10 cellular contexts compared by ENCODE assay signal in the genomic region with DNA sequence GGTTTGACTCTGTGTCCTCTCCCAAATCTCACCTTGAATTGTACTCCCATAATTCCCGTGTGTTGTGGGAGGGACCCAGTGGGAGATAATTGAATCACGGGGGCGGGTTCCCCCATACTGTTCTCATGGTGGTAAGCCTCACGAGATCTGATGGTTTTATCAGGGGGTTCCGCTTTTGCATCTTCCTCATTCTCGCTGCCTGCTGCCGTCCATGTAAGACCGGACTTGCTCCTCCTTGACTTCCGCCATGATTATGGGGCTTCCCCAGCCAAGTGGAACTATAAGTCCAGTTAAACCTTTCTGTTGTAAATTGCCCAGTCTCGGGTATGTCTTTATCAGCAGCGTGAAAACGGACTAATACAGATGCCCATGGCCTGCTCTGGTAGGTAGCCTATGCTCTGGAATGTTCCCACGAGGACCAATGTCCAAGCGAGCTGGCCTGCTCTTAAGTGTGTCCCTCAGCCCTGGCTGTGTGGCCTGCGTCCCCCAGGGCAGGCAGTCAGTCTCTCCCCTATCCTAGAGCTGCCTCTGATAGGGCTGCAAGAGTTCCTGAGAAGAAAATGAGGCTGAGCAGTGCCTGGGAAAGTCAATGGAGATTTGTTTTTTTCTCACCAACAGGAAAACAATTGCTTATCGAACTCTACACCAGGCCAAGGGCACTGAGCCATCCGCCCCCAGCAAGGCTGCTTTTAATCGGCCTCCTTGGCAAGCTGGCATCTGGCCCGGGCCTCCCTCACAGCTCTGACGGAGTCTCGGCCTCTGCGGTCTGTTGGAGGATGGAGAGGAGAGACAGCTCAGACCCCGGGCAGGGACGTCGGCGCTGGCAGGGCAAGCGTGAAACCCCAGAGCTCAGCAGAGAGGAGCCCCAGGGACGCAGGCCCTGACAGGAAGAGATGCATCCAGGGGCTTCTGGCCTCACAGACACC. TPM values are rescaled to one million over a fixed set of nuclear protein-coding genes. Genes with fewer than 3 reads are reported as not detected.
A peak's percentile ranks its signal among the peaks of the same experiment; 100 is the strongest.
DNase-seq lines count a peak whose midpoint lies in the region; ATAC-seq, FAIRE-seq and TF ChIP-seq lines count a peak whose summit lies in the region.
"Had no signal": no experiment of that assay in that cellular context is flagged by ENCODE, and none has a peak within 500 bp of the region (broad histone marks: within the 10 kb centered on the region; RNA-seq: fewer than 3 reads in every experiment).

No MANE protein-coding gene starts in this region.

- H3K36me3 ChIP-seq in esophagus muscularis mucosa (peaks cover 0 to 19% (median 11%) of the 10 kb centered on the region in 4 donors), muscle layer of duodenum (ENCODE audit: control insufficient read depth in 1 of 2, insufficient read depth in 2 of 2, low read length in 2 of 2) (peaks cover 0 to 7% of the 10 kb centered on the region in 2 donors), neural progenitor cell (no peaks in the 10 kb centered on the region)

- CTCF ChIA-PET in AG04450 (lab: Charles Lee): interaction anchor here (0.8 to 1.3 kb wide), 2 partner anchors 48 to 56 kb away, joined by 4 to 5 read pairs; no protein-coding TSS in a partner anchor

- FAIRE-seq in RCC 7860 (lab: Jason Lieb, UNC): no peak

- no peaks in the 10 kb centered on the region for H3K9me3 Mint-ChIP-seq in neural progenitor cell
- H3K9me3 Mint-ChIP-seq in effector memory CD8-positive, alpha-beta T cell: no peaks in the 10 kb centered on the region

- peaks cover 8% of the 10 kb centered on the region for H3K36me3 Mint-ChIP-seq in neural progenitor cell
- H3K36me3 Mint-ChIP-seq in effector memory CD8-positive, alpha-beta T cell (ENCODE audit: insufficient read depth): no peaks in the 10 kb centered on the region

- H4K20me1 ChIP-seq in neural progenitor cell (ENCODE audit: low read depth): peaks cover 13% of the 10 kb centered on the region

- H3K4me2 ChIP-seq in neural progenitor cell: no peak overlapping the region
- H3K4me2 ChIP-seq: PC-9 had no signal

- H3K27me3 Mint-ChIP-seq in neural progenitor cell (ENCODE audit: insufficient read depth, low read depth): no peaks in the 10 kb centered on the region
- H3K27me3 Mint-ChIP-seq in effector memory CD8-positive, alpha-beta T cell: no peaks in the 10 kb centered on the region

- TF ChIP-seq POLR2A in esophagus muscularis mucosa (IDR thresholded peaks at IDR 0.05; ENCODE audit: low read depth): no peak

- TF ChIP-seq CTCF in AG04450 (IDR thresholded peaks at IDR 0.05; ENCODE audit: low read depth, low read length) (no peak), esophagus muscularis mucosa (IDR thresholded peaks at IDR 0.05) (no peak), neural progenitor cell (IDR thresholded peaks at IDR 0.05) (no peak)

- no peak overlapping the region for H2AFZ ChIP-seq in neural progenitor cell (replicated peaks)
- H2AFZ ChIP-seq: PC-9 had no signal

- H3K4me1 Mint-ChIP-seq in neural progenitor cell: peaks cover 2% of the 10 kb centered on the region
- peaks cover 1 to 2% of the 10 kb centered on the region in 2 donors for H3K4me1 Mint-ChIP-seq in effector memory CD8-positive, alpha-beta T cell (ENCODE audit: low read depth in 2 of 2)

- H3K27ac ChIP-seq in AG04450 (ENCODE audit: low read depth, low read length) (peak overlapping the region; percentile 52), esophagus muscularis mucosa (replicated peaks in 1 of 4) (peak overlapping the region; percentile 53 to 73 (median 64)), muscle layer of duodenum (ENCODE audit: low read length) (peak overlapping the region; percentile 16), neural progenitor cell (no peak overlapping the region)
- H3K27ac ChIP-seq: PC-9 had no signal

- no peaks in the 10 kb centered on the region for H3K27me3 ChIP-seq in AG04450 (ENCODE audit: control insufficient read depth, insufficient read depth, low read length)
- H3K27me3 ChIP-seq in esophagus muscularis mucosa: no peaks in the 10 kb centered on the region
- no peaks in the 10 kb centered on the region for H3K27me3 ChIP-seq in muscle layer of duodenum (ENCODE audit: low read depth, low read length)
- no peaks in the 10 kb centered on the region for H3K27me3 ChIP-seq in neural progenitor cell

- intact Hi-C loops in esophagus muscularis mucosa (cut with DNase I): no loop called here

- no peak overlapping the region for H3K4me3 ChIP-seq in AG04450 (ENCODE audit: low read depth, low read length)
- H3K4me3 ChIP-seq in esophagus muscularis mucosa: no peak overlapping the region
- H3K4me3 ChIP-seq in muscle layer of duodenum (ENCODE audit: low read depth in 1 of 2, low read length in 2 of 2): peak overlapping the region in 1 of 2 donors; percentile 20
- H3K4me3 ChIP-seq in neural progenitor cell: no peak overlapping the region
- H3K4me3 ChIP-seq: PC-9 had no signal

- no peak for TF ChIP-seq EP300 in esophagus muscularis mucosa (IDR thresholded peaks at IDR 0.05)

- H3K9me3 ChIP-seq in AG04450 (ENCODE audit: control insufficient read depth, insufficient read depth, low read length): peaks cover 3% of the 10 kb centered on the region; the same call in 1 of the 2 replicates
- H3K9me3 ChIP-seq in esophagus muscularis mucosa: no peaks in the 10 kb centered on the region
- no peaks in the 10 kb centered on the region for H3K9me3 ChIP-seq in muscle layer of duodenum (ENCODE audit: control insufficient read depth in 1 of 2, low read length in 2 of 2)
- H3K9me3 ChIP-seq in neural progenitor cell (ENCODE audit: low read depth): no peaks in the 10 kb centered on the region

- H3K9ac ChIP-seq in neural progenitor cell: no peak overlapping the region

- H3K4me3 Mint-ChIP-seq in neural progenitor cell: no peak overlapping the region
- H3K4me3 Mint-ChIP-seq in effector memory CD8-positive, alpha-beta T cell: no peak overlapping the region

- no peak overlapping the region for H3K27ac Mint-ChIP-seq in neural progenitor cell
- peak overlapping the region in 1 of 2 donors; percentile 41 for H3K27ac Mint-ChIP-seq in effector memory CD8-positive, alpha-beta T cell

- 83% methylated on average over 20 of the region's 28 CpGs for WGBS in esophagus muscularis mucosa

- ATAC-seq in effector memory CD8-positive, alpha-beta T cell (replicated peaks): no peak

- POLR2A ChIA-PET in AG04450 (lab: Yijun Ruan, JAX): no interaction called here

- H3K79me2 ChIP-seq in neural progenitor cell (ENCODE audit: low read depth): peaks cover 29% of the 10 kb centered on the region

- H3K4me1 ChIP-seq in esophagus muscularis mucosa (peaks cover 18 to 48% (median 34%) of the 10 kb centered on the region in 4 donors), muscle layer of duodenum (ENCODE audit: control insufficient read depth in 1 of 2, insufficient read depth in 2 of 2, low read length in 2 of 2) (peaks cover 9 to 20% of the 10 kb centered on the region in 2 donors), neural progenitor cell (no peaks in the 10 kb centered on the region)

- no peaks in the 10 kb centered on the region for H3F3A ChIP-seq in neural progenitor cell (ENCODE audit: low read depth)

- DNase-seq in AG04450 (ENCODE audit: low read depth, low spot score) (peak; percentile 16), RCC 7860 (ENCODE audit: low spot score) (peak; percentile 29), esophagus muscularis mucosa (ENCODE audit: extremely low spot score) (no peak), neural progenitor cell (ENCODE audit: low spot score) (no peak)
- DNase-seq in activated effector memory CD4-positive, alpha-beta T cell treated with Interleukin-2 at 50 U/mL for 16 hours: no peak
- no peak for DNase-seq in activated CD4-positive, alpha-beta T cell treated with anti-CD3 and anti-CD28 coated beads, Interleukin-2, amount 50 U/mL, for 1 hour
- no peak for DNase-seq in effector memory CD8-positive, alpha-beta T cell
- DNase-seq: activated CD4-positive, alpha-beta T cell treated with anti-CD3 and anti-CD28 coated beads, Interleukin-2, amount 50 U/mL, for 4 hours; PC-9 had no signal

RNA-seq across cellular contexts. Expression of gene CAMKK2, which starts 17.8 kb away (rescaled TPM):
- 23.1 and 24.2 TPM in 2 replicates for polyA plus RNA-seq in AG04450 (2011; rRNA removed)
- polyA minus RNA-seq in AG04450 (2011; rRNA and poly(A)+ RNA removed): 21.8 and 30.4 TPM in 2 replicates
- total RNA-seq in esophagus muscularis mucosa: 10 to 100 TPM; 23.9 to 45.0 (median 37.4) TPM
- total RNA-seq in neural progenitor cell (ENCODE audit: low replicate concordance): 21.0 and 31.1 TPM in 2 replicates

Comparison
In these comparisons a context has a peak if more than half of its experiments do, and no peak if none do; other contexts are left out.
1. DNase-seq: peak in AG04450 (single experiment) and RCC 7860 (single experiment); none in esophagus muscularis mucosa (single experiment), activated effector memory CD4-positive, alpha-beta T cell treated with Interleukin-2 at 50 U/mL for 16 hours (single experiment), neural progenitor cell (single experiment), activated CD4-positive, alpha-beta T cell treated with anti-CD3 and anti-CD28 coated beads, Interleukin-2, amount 50 U/mL, for 1 hour (single experiment) and effector memory CD8-positive, alpha-beta T cell (0 of 3).